In genomic region chr3:38474928-38475605, GRCh38 we compare ENCODE assay signal across 12 cellular contexts. TPM values are rescaled to one million over a fixed set of nuclear protein-coding genes. Genes with fewer than 3 reads are reported as not detected.
DNase-seq lines count a peak whose midpoint lies in the region; ATAC-seq and TF ChIP-seq lines count a peak whose summit lies in the region.
"Had no signal": no experiment of that assay in that cellular context is flagged by ENCODE, and none has a peak within 500 bp of the region (broad histone marks: within the 10 kb centered on the region; RNA-seq: fewer than 3 reads in every experiment).

No MANE protein-coding gene starts in this region.

- H3K36me3 Mint-ChIP-seq in CD4-positive, alpha-beta T cell (ENCODE audit: low read depth), result peaks cover 12% of the 10 kb centered on the region
- H3K36me3 Mint-ChIP-seq in T-helper 17 cell (ENCODE audit: low read depth) (no peaks in the 10 kb centered on the region), glutamatergic neuron (ENCODE audit: unreplicated experiment) (peaks cover 12% of the 10 kb centered on the region), progenitor cell of endocrine pancreas (ENCODE audit: insufficient read depth) (peaks cover 8% of the 10 kb centered on the region), endodermal cell (ENCODE audit: low read depth) (peaks cover 32% of the 10 kb centered on the region)

- no peak overlapping the region for H3K9ac ChIP-seq in endodermal cell (ENCODE audit: extremely low read depth, low read length, poor library complexity, severe bottlenecking)

- POLR2A ChIA-PET in CD4-positive, alpha-beta T cell (lab: Charles Lee), result no interaction called here

- peaks cover 1% of the 10 kb centered on the region for H3K9me3 ChIP-seq in CD4-positive, alpha-beta T cell (ENCODE audit: control insufficient read depth, low read length)
- H3K9me3 ChIP-seq in T-helper 17 cell (ENCODE audit: control insufficient read depth, low read length, poor library complexity, severe bottlenecking) (no peaks in the 10 kb centered on the region), endodermal cell (ENCODE audit: control insufficient read depth, low read length) (peaks cover 16% of the 10 kb centered on the region)
- H3K9me3 ChIP-seq: BE2C, HAP-1 had no signal

- H3K27ac Mint-ChIP-seq in CD4-positive, alpha-beta T cell, result peak overlapping the region; percentile 9
- H3K27ac Mint-ChIP-seq in T-helper 17 cell, result peak overlapping the region; percentile 62
- peak overlapping the region; percentile 28 for H3K27ac Mint-ChIP-seq in glutamatergic neuron (ENCODE audit: unreplicated experiment)
- H3K27ac Mint-ChIP-seq in progenitor cell of endocrine pancreas, result peak overlapping the region; percentile 35
- H3K27ac Mint-ChIP-seq in endodermal cell, result no peak overlapping the region

- WGBS in endodermal cell (ENCODE audit: insufficient coverage in 1 of 2, insufficient read length in 1 of 2), 2 experiments, result 93 to 94% methylated on average over 3 to 7 of the region's 7 CpGs

- no peaks in the 10 kb centered on the region for H3K27me3 Mint-ChIP-seq in CD4-positive, alpha-beta T cell
- no peaks in the 10 kb centered on the region for H3K27me3 Mint-ChIP-seq in T-helper 17 cell
- H3K27me3 Mint-ChIP-seq in glutamatergic neuron (ENCODE audit: unreplicated experiment), result peaks cover 9% of the 10 kb centered on the region
- H3K27me3 Mint-ChIP-seq in progenitor cell of endocrine pancreas, result no peaks in the 10 kb centered on the region
- no peaks in the 10 kb centered on the region for H3K27me3 Mint-ChIP-seq in endodermal cell (ENCODE audit: insufficient read depth)

- no peak for DNase-seq in CD4-positive, alpha-beta T cell
- DNase-seq in T-helper 17 cell, result no peak
- no peak for DNase-seq in glutamatergic neuron
- DNase-seq in progenitor cell of endocrine pancreas (ENCODE audit: low spot score, unreplicated experiment), result no peak
- DNase-seq in NCI-H526 treated with DMSO at 0.1 percent for 48 hours (lab: John Stamatoyannopoulos, UW), result no peak
- DNase-seq in endodermal cell, result no peak
- DNase-seq: BE2C, DMS53, GF-D8 had no signal

- no peaks in the 10 kb centered on the region for H3K4me1 ChIP-seq in endodermal cell (ENCODE audit: control insufficient read depth, insufficient read depth, low read length)
- H3K4me1 ChIP-seq: A549, BE2C, HAP-1 had no signal

- CTCF ChIA-PET in CD4-positive, alpha-beta T cell (lab: Charles Lee), result no interaction called here

- intact Hi-C loops in CD4-positive, alpha-beta T cell (cut with DNase I, micrococcal nuclease), result no loop called here

- H3K4me1 Mint-ChIP-seq in CD4-positive, alpha-beta T cell (ENCODE audit: low read depth), result peaks cover 35% of the 10 kb centered on the region
- H3K4me1 Mint-ChIP-seq in T-helper 17 cell (peaks cover 21% of the 10 kb centered on the region), glutamatergic neuron (ENCODE audit: low read depth, unreplicated experiment) (peaks cover 23% of the 10 kb centered on the region), progenitor cell of endocrine pancreas (ENCODE audit: low read depth) (peaks cover 7% of the 10 kb centered on the region), endodermal cell (peaks cover 13% of the 10 kb centered on the region)

- H3K27ac ChIP-seq in CD4-positive, alpha-beta T cell (ENCODE audit: low read depth, low read length), result no peak overlapping the region
- no peak overlapping the region for H3K27ac ChIP-seq in endodermal cell (ENCODE audit: low read depth, low read length)
- H3K27ac ChIP-seq: A549, C4-2B had no signal

- peaks cover 17% of the 10 kb centered on the region for H3K36me3 ChIP-seq in endodermal cell (ENCODE audit: control insufficient read depth, insufficient read depth, low read length)

- H3K4me3 ChIP-seq in endodermal cell (ENCODE audit: low read length), result no peak overlapping the region
- H3K4me3 ChIP-seq: A549, HAP-1 had no signal

- no peak for ATAC-seq in CD4-positive, alpha-beta T cell (ENCODE audit: poor library complexity)
- ATAC-seq in T-helper 17 cell, result no peak
- ATAC-seq: A549 had no signal

- no peak for TF ChIP-seq CTCF in CD4-positive, alpha-beta T cell (IDR thresholded peaks at IDR 0.05)
- TF ChIP-seq CTCF in glutamatergic neuron (IDR thresholded peaks at IDR 0.05; ENCODE audit: partially characterized antibody, unreplicated experiment) (no peak), progenitor cell of endocrine pancreas (IDR thresholded peaks at IDR 0.05; ENCODE audit: unreplicated experiment) (no peak), endodermal cell (conservative IDR thresholded peaks at IDR 0.05) (no peak)

- no peaks in the 10 kb centered on the region for H3K9me3 Mint-ChIP-seq in CD4-positive, alpha-beta T cell
- H3K9me3 Mint-ChIP-seq in glutamatergic neuron (ENCODE audit: unreplicated experiment) (peaks cover 7% of the 10 kb centered on the region), progenitor cell of endocrine pancreas (ENCODE audit: low read depth) (peaks cover 7% of the 10 kb centered on the region), endodermal cell (peaks cover 7% of the 10 kb centered on the region)

- no peak overlapping the region for H3K4me3 Mint-ChIP-seq in CD4-positive, alpha-beta T cell
- H3K4me3 Mint-ChIP-seq in T-helper 17 cell (no peak overlapping the region), glutamatergic neuron (ENCODE audit: unreplicated experiment) (no peak overlapping the region), progenitor cell of endocrine pancreas (ENCODE audit: low read depth) (no peak overlapping the region), endodermal cell (no peak overlapping the region)

- no peaks in the 10 kb centered on the region for H3K27me3 ChIP-seq in CD4-positive, alpha-beta T cell (ENCODE audit: control insufficient read depth, insufficient read depth, low read length)
- H3K27me3 ChIP-seq in endodermal cell (ENCODE audit: control insufficient read depth, insufficient read depth, low read length, poor library complexity, severe bottlenecking), result no peaks in the 10 kb centered on the region
- H3K27me3 ChIP-seq: BE2C had no signal

RNA-seq across cellular contexts. Expression of gene EXOG, which starts 21.1 kb away (rescaled TPM):
- 10 to 100 TPM; 13.7 to 16.0 TPM for total RNA-seq in CD4-positive, alpha-beta T cell
- total RNA-seq in T-helper 17 cell, result 10 to 100 TPM; 20.9 to 21.3 TPM
- 20.9 TPM for total RNA-seq in glutamatergic neuron (ENCODE audit: unreplicated experiment)
- total RNA-seq in progenitor cell of endocrine pancreas, result 15.2 and 16.5 TPM in 2 replicates
- total RNA-seq in endodermal cell, result 10 to 100 TPM; 11.9 to 13.8 TPM
- 14.8 TPM for polyA plus RNA-seq in endodermal cell (2013, experiment 1 of 2)
- polyA plus RNA-seq in endodermal cell (2013, experiment 2 of 2), result 13.3 TPM

RNA-seq across cellular contexts. Expression of gene ACVR2B, which starts 21.4 kb away (rescaled TPM):
- 1 to 10 TPM; 3.6 to 4.3 TPM for total RNA-seq in CD4-positive, alpha-beta T cell
- 1 to 10 TPM; 6.6 to 6.7 TPM for total RNA-seq in T-helper 17 cell
- 122 TPM for total RNA-seq in glutamatergic neuron (ENCODE audit: unreplicated experiment)
- 77.6 and 83.9 TPM in 2 replicates for total RNA-seq in progenitor cell of endocrine pancreas
- total RNA-seq in endodermal cell, result 100 to 1,000 TPM; 108 to 112 TPM
- polyA plus RNA-seq in endodermal cell (2013, experiment 1 of 2), result 41.1 TPM
- polyA plus RNA-seq in endodermal cell (2013, experiment 2 of 2), result 43.0 TPM

Comparison
In these comparisons a context has a peak if more than half of its experiments do, and no peak if none do; other contexts are left out.
1. RNA of gene ACVR2B, which starts 21.4 kb away (total RNA-seq): 122 TPM in glutamatergic neuron (single experiment), 108 to 112 TPM in endodermal cell and 77.6 to 83.9 TPM in progenitor cell of endocrine pancreas; 6.6 to 6.7 TPM in T-helper 17 cell and 3.6 to 4.3 TPM in CD4-positive, alpha-beta T cell; every median in the first group is over 10 times any median in the second.